In the genomic region with DNA sequence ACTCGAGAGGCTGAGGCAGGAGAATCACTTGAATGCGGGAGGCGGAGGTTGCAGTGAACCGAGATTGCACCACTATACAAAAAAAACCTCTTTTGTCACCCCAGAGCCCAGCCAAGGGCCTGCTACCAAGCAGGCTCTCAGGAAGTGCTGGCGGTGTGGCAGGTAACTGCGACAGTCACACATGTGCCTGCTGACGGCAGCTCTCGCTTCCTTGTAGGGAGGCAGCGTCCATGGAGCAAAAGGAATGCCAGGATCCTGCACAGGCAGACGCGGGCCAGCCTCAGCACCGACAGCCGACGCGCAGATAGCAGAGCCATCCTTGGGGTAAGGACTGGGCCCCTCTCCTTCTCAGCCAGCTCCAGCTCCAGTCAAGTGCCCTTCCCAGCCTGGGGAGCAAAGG, we compare ENCODE assay signal across 2 cellular contexts.
TF ChIP-seq lines count a peak whose summit lies in the region.

No MANE protein-coding gene starts in this region.

TF ChIP-seq in endothelial cell of umbilical vein, 7 proteins besides CTCF, POLR2A, EP300 and RAD21:
- TF ChIP-seq GATA2 (IDR thresholded peaks at IDR 0.05; ENCODE audit: insufficient read depth, insufficient read length, low read depth, low read length) (no peak), FOS (IDR thresholded peaks at IDR 0.05; ENCODE audit: borderline replicate concordance, insufficient read depth, low read length) (no peak), JUN (IDR thresholded peaks at IDR 0.05; ENCODE audit: borderline replicate concordance, insufficient read depth, insufficient read length, low read depth) (no peak), POLR2AphosphoS5 (IDR thresholded peaks at IDR 0.05; ENCODE audit: insufficient read depth, low read depth, low read length) (no peak), EZH2 (IDR thresholded peaks at IDR 0.05; ENCODE audit: borderline replicate concordance, low read depth, low read length, severe bottlenecking) (no peak), MYC (IDR thresholded peaks at IDR 0.05; ENCODE audit: low read depth, low read length) (no peak)
- TF ChIP-seq, protein P1, sequence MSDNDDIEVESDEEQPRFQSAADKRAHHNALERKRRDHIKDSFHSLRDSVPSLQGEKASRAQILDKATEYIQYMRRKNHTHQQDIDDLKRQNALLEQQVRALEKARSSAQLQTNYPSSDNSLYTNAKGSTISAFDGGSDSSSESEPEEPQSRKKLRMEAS (IDR thresholded peaks at IDR 0.05; ENCODE audit: insufficient read depth, insufficient read length): no peak

TF ChIP-seq in SK-N-SH treated with all-trans-retinoic acid at 6 μM for 48 hours, 23 proteins besides CTCF, POLR2A, EP300 and RAD21:
- TF ChIP-seq ZNF8 (CRISPR knock-in tag; IDR thresholded peaks at IDR 0.05) (no peak), RARB (CRISPR knock-in tag; IDR thresholded peaks at IDR 0.05) (no peak), ZC3H10 (CRISPR knock-in tag; IDR thresholded peaks at IDR 0.05) (no peak), ZFP30 (CRISPR knock-in tag; IDR thresholded peaks at IDR 0.05) (no peak), SNAI2 (CRISPR knock-in tag; IDR thresholded peaks at IDR 0.05) (no peak), ZFP3 (CRISPR knock-in tag; IDR thresholded peaks at IDR 0.05) (no peak)
- TF ChIP-seq, protein P2, sequence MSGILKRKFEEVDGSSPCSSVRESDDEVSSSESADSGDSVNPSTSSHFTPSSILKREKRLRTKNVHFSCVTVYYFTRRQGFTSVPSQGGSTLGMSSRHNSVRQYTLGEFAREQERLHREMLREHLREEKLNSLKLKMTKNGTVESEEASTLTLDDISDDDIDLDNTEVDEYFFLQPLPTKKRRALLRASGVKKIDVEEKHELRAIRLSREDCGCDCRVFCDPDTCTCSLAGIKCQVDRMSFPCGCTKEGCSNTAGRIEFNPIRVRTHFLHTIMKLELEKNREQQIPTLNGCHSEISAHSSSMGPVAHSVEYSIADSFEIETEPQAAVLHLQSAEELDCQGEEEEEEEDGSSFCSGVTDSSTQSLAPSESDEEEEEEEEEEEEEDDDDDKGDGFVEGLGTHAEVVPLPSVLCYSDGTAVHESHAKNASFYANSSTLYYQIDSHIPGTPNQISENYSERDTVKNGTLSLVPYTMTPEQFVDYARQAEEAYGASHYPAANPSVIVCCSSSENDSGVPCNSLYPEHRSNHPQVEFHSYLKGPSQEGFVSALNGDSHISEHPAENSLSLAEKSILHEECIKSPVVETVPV (CRISPR knock-in tag; IDR thresholded peaks at IDR 0.05): no peak
- TF ChIP-seq, protein P3, sequence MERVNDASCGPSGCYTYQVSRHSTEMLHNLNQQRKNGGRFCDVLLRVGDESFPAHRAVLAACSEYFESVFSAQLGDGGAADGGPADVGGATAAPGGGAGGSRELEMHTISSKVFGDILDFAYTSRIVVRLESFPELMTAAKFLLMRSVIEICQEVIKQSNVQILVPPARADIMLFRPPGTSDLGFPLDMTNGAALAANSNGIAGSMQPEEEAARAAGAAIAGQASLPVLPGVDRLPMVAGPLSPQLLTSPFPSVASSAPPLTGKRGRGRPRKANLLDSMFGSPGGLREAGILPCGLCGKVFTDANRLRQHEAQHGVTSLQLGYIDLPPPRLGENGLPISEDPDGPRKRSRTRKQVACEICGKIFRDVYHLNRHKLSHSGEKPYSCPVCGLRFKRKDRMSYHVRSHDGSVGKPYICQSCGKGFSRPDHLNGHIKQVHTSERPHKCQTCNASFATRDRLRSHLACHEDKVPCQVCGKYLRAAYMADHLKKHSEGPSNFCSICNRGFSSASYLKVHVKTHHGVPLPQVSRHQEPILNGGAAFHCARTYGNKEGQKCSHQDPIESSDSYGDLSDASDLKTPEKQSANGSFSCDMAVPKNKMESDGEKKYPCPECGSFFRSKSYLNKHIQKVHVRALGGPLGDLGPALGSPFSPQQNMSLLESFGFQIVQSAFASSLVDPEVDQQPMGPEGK (CRISPR knock-in tag; IDR thresholded peaks at IDR 0.05; ENCODE audit: borderline replicate concordance): no peak
- TF ChIP-seq, protein P4, sequence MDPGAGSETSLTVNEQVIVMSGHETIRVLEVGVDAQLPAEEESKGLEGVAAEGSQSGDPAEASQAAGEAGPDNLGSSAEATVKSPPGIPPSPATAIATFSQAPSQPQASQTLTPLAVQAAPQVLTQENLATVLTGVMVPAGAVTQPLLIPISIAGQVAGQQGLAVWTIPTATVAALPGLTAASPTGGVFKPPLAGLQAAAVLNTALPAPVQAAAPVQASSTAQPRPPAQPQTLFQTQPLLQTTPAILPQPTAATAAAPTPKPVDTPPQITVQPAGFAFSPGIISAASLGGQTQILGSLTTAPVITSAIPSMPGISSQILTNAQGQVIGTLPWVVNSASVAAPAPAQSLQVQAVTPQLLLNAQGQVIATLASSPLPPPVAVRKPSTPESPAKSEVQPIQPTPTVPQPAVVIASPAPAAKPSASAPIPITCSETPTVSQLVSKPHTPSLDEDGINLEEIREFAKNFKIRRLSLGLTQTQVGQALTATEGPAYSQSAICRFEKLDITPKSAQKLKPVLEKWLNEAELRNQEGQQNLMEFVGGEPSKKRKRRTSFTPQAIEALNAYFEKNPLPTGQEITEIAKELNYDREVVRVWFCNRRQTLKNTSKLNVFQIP (CRISPR knock-in tag; IDR thresholded peaks at IDR 0.05; ENCODE audit: borderline replicate concordance, low read depth): no peak
